Comparison of ENCODE assay signal across 8 cellular contexts in the genomic region with DNA sequence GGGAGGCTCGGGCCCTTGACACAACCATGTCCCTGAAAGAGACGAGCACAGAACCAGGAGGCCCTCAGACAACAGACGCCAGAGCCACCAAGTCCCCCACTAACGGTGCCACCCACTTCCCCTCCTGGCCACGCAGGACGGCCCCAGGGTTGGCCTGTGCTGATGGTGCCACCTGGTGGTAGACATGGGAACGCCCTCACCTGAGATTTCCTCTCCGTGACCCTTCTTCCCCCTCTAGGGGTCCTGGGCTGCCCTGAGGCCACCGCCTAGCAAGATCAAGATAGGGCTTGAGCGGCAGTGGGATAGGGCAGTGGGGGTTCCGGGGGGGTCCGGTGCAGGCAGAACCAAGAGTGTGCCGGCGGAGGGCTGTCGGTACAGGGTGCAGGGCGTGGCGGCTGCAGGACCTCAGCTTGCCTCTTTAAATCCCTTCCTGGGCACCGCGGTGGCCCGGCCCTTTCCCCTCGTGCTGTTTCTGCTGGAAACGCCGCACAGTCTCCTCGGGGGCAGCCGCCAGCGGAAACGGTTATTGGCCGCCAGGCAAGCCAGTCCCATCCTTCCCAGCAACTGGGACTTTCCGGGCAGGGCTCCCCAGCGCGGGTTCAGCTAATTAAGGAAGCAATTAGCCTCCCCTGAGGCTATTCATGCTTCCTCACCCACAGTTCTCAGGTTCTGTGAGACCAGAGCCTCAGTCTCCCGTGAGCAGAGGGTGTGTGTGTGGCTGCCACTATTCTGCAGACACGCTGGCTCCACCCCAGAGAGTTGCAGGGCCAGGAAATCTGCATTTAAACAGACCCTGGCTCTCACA. TPM values are rescaled to one million over a fixed set of nuclear protein-coding genes. Genes with fewer than 3 reads are reported as not detected.
DNase-seq lines count a peak whose midpoint lies in the region; ATAC-seq and TF ChIP-seq lines count a peak whose summit lies in the region.

No MANE protein-coding gene starts in this region.

- H3K27ac Mint-ChIP-seq in GM23338, result no peak overlapping the region

- H3K4me1 ChIP-seq in GM23338 (ENCODE audit: insufficient read depth), result peaks cover 24% of the 10 kb centered on the region
- peaks cover 15% of the 10 kb centered on the region for H3K4me1 ChIP-seq in body of pancreas
- H3K4me1 ChIP-seq in iPS-20b (ENCODE audit: insufficient read depth, low read length), result peaks cover 10% of the 10 kb centered on the region
- peaks cover under 1% of the 10 kb centered on the region for H3K4me1 ChIP-seq in smooth muscle cell (ENCODE audit: low read depth)

- peak overlapping the region; percentile 74 for H3K4me3 Mint-ChIP-seq in GM23338

- H3K36me3 ChIP-seq in GM23338 (ENCODE audit: insufficient read depth) (no peaks in the 10 kb centered on the region), body of pancreas (replicated peaks in 1 of 2; ENCODE audit: insufficient read depth in 1 of 2, low read depth in 2 of 2) (no peaks in the 10 kb centered on the region), iPS-20b (ENCODE audit: insufficient read depth, low read depth, low read length) (no peaks in the 10 kb centered on the region), smooth muscle cell (ENCODE audit: low read depth) (no peaks in the 10 kb centered on the region)

- TF ChIP-seq CTCF in GM23338 (conservative IDR thresholded peaks at IDR 0.05; ENCODE audit: low read depth in 2 of 2), result peak; percentile 98 to 99
- peak; percentile 88 to 98 (median 95) for TF ChIP-seq CTCF in body of pancreas (IDR thresholded peaks at IDR 0.05)
- peak; percentile 99 for TF ChIP-seq CTCF in smooth muscle cell (IDR thresholded peaks at IDR 0.05; ENCODE audit: borderline replicate concordance, insufficient read depth, poor library complexity, severe bottlenecking)

- H3K27me3 ChIP-seq in GM23338 (ENCODE audit: insufficient read depth) (0 out of 2 replicates have a peak, but pooled peaks cover 10% of the 10 kb centered on the region), body of pancreas (no peaks in the 10 kb centered on the region), iPS-20b (ENCODE audit: insufficient read depth, low read length) (peaks cover 33% of the 10 kb centered on the region), smooth muscle cell (ENCODE audit: low read depth) (no peaks in the 10 kb centered on the region)

- peak; percentile 75 for ATAC-seq in GM23338
- ATAC-seq in body of pancreas, result peak; percentile 87
- ATAC-seq in GM19351 (IDR thresholded peaks at IDR 0.05; ENCODE audit: unreplicated experiment), result no peak

- H3F3A ChIP-seq in GM23338 (replicated peaks; ENCODE audit: low read depth), result peaks cover 10% of the 10 kb centered on the region
- H3F3A ChIP-seq in smooth muscle cell (ENCODE audit: low read depth), result no peaks in the 10 kb centered on the region

- intact Hi-C loops in body of pancreas (cut with DNase I), result loop anchor here (10.0 kb wide), 1 partner anchor 343 kb away; the partner anchor contains the start of gene NDUFA6

- DNase-seq in DMS79 (lab: John Stamatoyannopoulos, UW), result peak; percentile 28
- peak; percentile 87 for DNase-seq in GM23338 (ENCODE audit: low spot score)
- DNase-seq in NCI-H1105 treated with DMSO at 0.1 percent for 48 hours (lab: John Stamatoyannopoulos, UW), result peak; percentile 62
- peak; percentile 82 for DNase-seq in UCSD-AML1 (lab: John Stamatoyannopoulos, UW; ENCODE audit: unreplicated experiment)
- peak; percentile 76 to 79 (median 77) for DNase-seq in body of pancreas
- DNase-seq in smooth muscle cell (lab: John Stamatoyannopoulos, UW; ENCODE audit: unreplicated experiment), result peak; percentile 29

- H3K4me1 Mint-ChIP-seq in GM23338, result peaks cover 35% of the 10 kb centered on the region

- H3K36me3 Mint-ChIP-seq in GM23338 (ENCODE audit: low read depth), result no peaks in the 10 kb centered on the region; the same call in 2 of the 3 replicates

- no peak overlapping the region for H3K27ac ChIP-seq in GM23338 (ENCODE audit: low read depth)
- peak overlapping the region; percentile 46 to 79 (median 74) for H3K27ac ChIP-seq in body of pancreas
- no peak overlapping the region for H3K27ac ChIP-seq in iPS-20b (ENCODE audit: low read length)
- H3K27ac ChIP-seq in smooth muscle cell (ENCODE audit: low read depth), result no peak overlapping the region

- peak in 2 of 3 donors; percentile 47 to 50 for TF ChIP-seq POLR2A in body of pancreas (IDR thresholded peaks at IDR 0.05)

- H3K9me3 Mint-ChIP-seq in GM23338, result no peaks in the 10 kb centered on the region

- peaks cover 25% of the 10 kb centered on the region for H3K27me3 Mint-ChIP-seq in GM23338 (ENCODE audit: insufficient read depth, low read depth, poor library complexity)

- no peaks in the 10 kb centered on the region for H3K9me2 ChIP-seq in GM23338 (ENCODE audit: insufficient read depth)

- H3K9ac ChIP-seq in iPS-20b (ENCODE audit: low read depth, low read length) (peak overlapping the region; percentile 64; the same call in 1 of the 2 replicates), smooth muscle cell (ENCODE audit: low read depth) (no peak overlapping the region)

- H2AFZ ChIP-seq in GM23338 (peak overlapping the region; percentile 99), smooth muscle cell (ENCODE audit: low read depth) (peak overlapping the region; percentile 87)

- H4K20me1 ChIP-seq in GM23338 (replicated peaks; ENCODE audit: insufficient read depth), result no peaks in the 10 kb centered on the region
- H4K20me1 ChIP-seq in smooth muscle cell (ENCODE audit: low read depth), result no peaks in the 10 kb centered on the region

- 3% methylated on average over 21 to 33 of the region's 33 CpGs for WGBS in body of pancreas, 2 donors
- WGBS in smooth muscle cell (ENCODE audit: low lambda C conversion rate), result 2% methylated on average over 32 of the region's 33 CpGs

- H3K4me2 ChIP-seq in GM23338, result peak overlapping the region; percentile 96
- H3K4me2 ChIP-seq in smooth muscle cell, result peak overlapping the region; percentile 89

- peak overlapping the region; percentile 97 for H3K4me3 ChIP-seq in GM23338
- no peak overlapping the region for H3K4me3 ChIP-seq in body of pancreas
- H3K4me3 ChIP-seq in iPS-20b (ENCODE audit: low read length), result peak overlapping the region; percentile 93
- peak overlapping the region; percentile 62 for H3K4me3 ChIP-seq in smooth muscle cell

- H3K79me2 ChIP-seq in GM23338 (replicated peaks; ENCODE audit: insufficient read depth), result no peaks in the 10 kb centered on the region
- no peaks in the 10 kb centered on the region for H3K79me2 ChIP-seq in smooth muscle cell (ENCODE audit: low read depth)

- no peaks in the 10 kb centered on the region for H3K9me3 ChIP-seq in body of pancreas
- no peaks in the 10 kb centered on the region for H3K9me3 ChIP-seq in iPS-20b (ENCODE audit: insufficient read depth, low read depth, low read length)
- H3K9me3 ChIP-seq in smooth muscle cell (replicated peaks; ENCODE audit: low read depth), result no peaks in the 10 kb centered on the region

TF ChIP-seq in GM23338, 12 proteins besides CTCF, POLR2A, EP300 and RAD21 (continues in another document):
- TF ChIP-seq JUNB (IDR thresholded peaks at IDR 0.05; ENCODE audit: unreplicated experiment), result no peak

RNA-seq across cellular contexts. Expression of gene NFAM1, which starts 5.5 kb away (rescaled TPM):
- total RNA-seq in GM23338 (2014; rRNA removed; shearing (Covaris generic)), result 0.23 and 0.49 TPM in 2 replicates
- polyA plus RNA-seq in GM23338 (2016; fragmentation: Nextera tagmentation; extraction: Ambion mirVana) (0.09 and 0.11 TPM in 2 replicates), smooth muscle cell (not detected in 2 replicates)
- total RNA-seq in body of pancreas (1 to 10 TPM in 1 of 2 donors, under 1 TPM in 1; 0.66 to 1.0 TPM), smooth muscle cell (not detected in 2 replicates)

Comparison
In these comparisons a context has a peak if more than half of its experiments do, and no peak if none do; other contexts are left out.
1. DNase-seq: peak in every context shown above with its lines; median percentile 87 in GM23338; 82 in UCSD-AML1; 77 in body of pancreas; 62 in NCI-H1105 treated with DMSO at 0.1 percent for 48 hours; 29 in smooth muscle cell; 28 in DMS79.
2. H3K27ac ChIP-seq: peak in body of pancreas (4 of 4); none in GM23338 (single experiment), iPS-20b (single experiment) and smooth muscle cell (single experiment).
3. H3K4me3 ChIP-seq: peak in GM23338 (single experiment), iPS-20b (single experiment) and smooth muscle cell (single experiment); none in body of pancreas (0 of 2).
4. Peak in every context shown above with its lines, with median percentiles within 50 percentile points of each other: CTCF ChIP-seq.